Comparison of ENCODE assay signal across 8 cellular contexts in genomic region chr10:132162021-132162531, GRCh38. TPM values are rescaled to one million over a fixed set of nuclear protein-coding genes. Genes with fewer than 3 reads are reported as not detected.
A peak's percentile ranks its signal among the peaks of the same experiment; 100 is the strongest.
DNase-seq lines count a peak whose midpoint lies in the region; ATAC-seq and TF ChIP-seq lines count a peak whose summit lies in the region.

No MANE protein-coding gene starts in this region.

- H3K9me3 ChIP-seq in tibial artery (no peaks in the 10 kb centered on the region), BE2C (no peaks in the 10 kb centered on the region)

- no peak overlapping the region for H3K4me3 ChIP-seq in tibial artery
- no peak overlapping the region for H3K4me3 ChIP-seq in BE2C (ENCODE audit: low read depth, low read length)

- H3K36me3 ChIP-seq in tibial artery = no peaks in the 10 kb centered on the region
- H3K36me3 ChIP-seq in BE2C = no peaks in the 10 kb centered on the region

- H3K4me1 Mint-ChIP-seq in activated T-helper 1 cell treated with anti-CD3 and anti-CD28 coated beads, Interleukin-12 subunit alpha, Interleukin-12 subunit beta, Interleukin-2, Interleukin-4 antibody, amounts not matched to agents 30 ng/mL and 10 ng/mL and 1 ng/mL, durations not matched to agents 14 hours and 24 hours and 36 hours (ENCODE audit: low read depth) = peaks cover 45% of the 10 kb centered on the region
- H3K4me1 Mint-ChIP-seq in neural crest cell = peaks cover 12% of the 10 kb centered on the region

- intact Hi-C loops in activated T-helper 1 cell treated with anti-CD3 and anti-CD28 coated beads, Interleukin-12 subunit alpha, Interleukin-12 subunit beta, Interleukin-2, Interleukin-4 antibody, amounts not matched to agents 30 ng/mL and 10 ng/mL and 1 ng/mL, durations not matched to agents 14 hours and 24 hours and 36 hours (cut with micrococcal nuclease) = loop anchor here (1.0 to 2.0 kb wide), 3 partner anchors 24 to 375 kb away; partner anchors contain the start of genes DPYSL4 and INPP5A
- intact Hi-C loops in tibial artery (cut with DNase I; ENCODE audit: low total_unique reads) = no loop called here

- ATAC-seq in HG02759 (IDR thresholded peaks at IDR 0.05; ENCODE audit: unreplicated experiment) = peak; percentile 64

- in situ Hi-C loops in KBM-7 (cut with MboI; ENCODE audit: low pct_unique_long_range_greater_than_20kb, low sequenced_read_pairs) = no loop called here

- H3K27me3 Mint-ChIP-seq in activated T-helper 1 cell treated with anti-CD3 and anti-CD28 coated beads, Interleukin-12 subunit alpha, Interleukin-12 subunit beta, Interleukin-2, Interleukin-4 antibody, amounts not matched to agents 30 ng/mL and 10 ng/mL and 1 ng/mL, durations not matched to agents 14 hours and 24 hours and 36 hours (ENCODE audit: insufficient read depth) = peaks cover 2% of the 10 kb centered on the region
- peaks cover 4% of the 10 kb centered on the region for H3K27me3 Mint-ChIP-seq in neural crest cell (ENCODE audit: low read depth)

- H3K27me3 ChIP-seq in tibial artery (peaks cover 0 to 21% of the 10 kb centered on the region in 2 donors), BE2C (no peaks in the 10 kb centered on the region)

- H3K4me3 Mint-ChIP-seq in activated T-helper 1 cell treated with anti-CD3 and anti-CD28 coated beads, Interleukin-12 subunit alpha, Interleukin-12 subunit beta, Interleukin-2, Interleukin-4 antibody, amounts not matched to agents 30 ng/mL and 10 ng/mL and 1 ng/mL, durations not matched to agents 14 hours and 24 hours and 36 hours = peak overlapping the region; percentile 84
- no peak overlapping the region for H3K4me3 Mint-ChIP-seq in neural crest cell

- TF ChIP-seq CTCF in neural crest cell (conservative IDR thresholded peaks at IDR 0.05) = no peak
- no peak for TF ChIP-seq CTCF in tibial artery (IDR thresholded peaks at IDR 0.05)
- TF ChIP-seq CTCF in BE2C (IDR thresholded peaks at IDR 0.05; ENCODE audit: low read depth, low read length) = no peak

- peak overlapping the region; percentile 100 for H3K27ac Mint-ChIP-seq in activated T-helper 1 cell treated with anti-CD3 and anti-CD28 coated beads, Interleukin-12 subunit alpha, Interleukin-12 subunit beta, Interleukin-2, Interleukin-4 antibody, amounts not matched to agents 30 ng/mL and 10 ng/mL and 1 ng/mL, durations not matched to agents 14 hours and 24 hours and 36 hours
- H3K27ac Mint-ChIP-seq in neural crest cell (ENCODE audit: unreplicated experiment) = peak overlapping the region; percentile 71

- no peaks in the 10 kb centered on the region for H3K9me3 Mint-ChIP-seq in activated T-helper 1 cell treated with anti-CD3 and anti-CD28 coated beads, Interleukin-12 subunit alpha, Interleukin-12 subunit beta, Interleukin-2, Interleukin-4 antibody, amounts not matched to agents 30 ng/mL and 10 ng/mL and 1 ng/mL, durations not matched to agents 14 hours and 24 hours and 36 hours
- no peaks in the 10 kb centered on the region for H3K9me3 Mint-ChIP-seq in neural crest cell

- H3K27ac ChIP-seq in tibial artery = no peak overlapping the region

- H3K4me1 ChIP-seq in tibial artery = peaks cover 0 to 19% (median 10%) of the 10 kb centered on the region in 4 donors
- H3K4me1 ChIP-seq in BE2C = no peaks in the 10 kb centered on the region

- H3K36me3 Mint-ChIP-seq in activated T-helper 1 cell treated with anti-CD3 and anti-CD28 coated beads, Interleukin-12 subunit alpha, Interleukin-12 subunit beta, Interleukin-2, Interleukin-4 antibody, amounts not matched to agents 30 ng/mL and 10 ng/mL and 1 ng/mL, durations not matched to agents 14 hours and 24 hours and 36 hours (ENCODE audit: low read depth) = peaks cover 4% of the 10 kb centered on the region
- H3K36me3 Mint-ChIP-seq in neural crest cell (ENCODE audit: low read depth) = no peaks in the 10 kb centered on the region

- DNase-seq in NCI-H2227 (lab: John Stamatoyannopoulos, UW; ENCODE audit: unreplicated experiment) = peak; percentile 32
- DNase-seq in NCI-H2227 treated with DMSO at 0.1 percent for 48 hours (lab: John Stamatoyannopoulos, UW) = no peak
- peak; percentile 61 for DNase-seq in activated T-helper 1 cell treated with anti-CD3 and anti-CD28 coated beads, Interleukin-12 subunit alpha, Interleukin-12 subunit beta, Interleukin-2, Interleukin-4 antibody, amounts not matched to agents 30 ng/mL and 10 ng/mL and 1 ng/mL, durations not matched to agents 14 hours and 24 hours and 36 hours (ENCODE audit: low spot score)
- no peak for DNase-seq in neural crest cell (ENCODE audit: low read depth, low spot score)
- DNase-seq in KBM-7 = no peak
- DNase-seq in tibial artery = no peak
- no peak for DNase-seq in BE2C

RNA-seq across cellular contexts. Expression of gene DPYSL4, which starts 24.7 kb away (rescaled TPM):
- 24.1 and 24.7 TPM in 2 replicates for total RNA-seq in activated T-helper 1 cell treated with anti-CD3 and anti-CD28 coated beads, Interleukin-12 subunit alpha, Interleukin-12 subunit beta, Interleukin-2, Interleukin-4 antibody, amounts not matched to agents 30 ng/mL and 10 ng/mL and 1 ng/mL, durations not matched to agents 14 hours and 24 hours and 36 hours
- 145 and 155 TPM in 2 replicates for total RNA-seq in neural crest cell
- polyA plus RNA-seq in BE2C (2012; ENCODE audit: insufficient read depth, insufficient read length, low read depth) = 15.0 TPM

Comparison
In these comparisons a context has a peak if more than half of its experiments do, and no peak if none do; other contexts are left out.
1. DNase-seq: peak in NCI-H2227 (single experiment) and activated T-helper 1 cell treated with anti-CD3 and anti-CD28 coated beads, Interleukin-12 subunit alpha, Interleukin-12 subunit beta, Interleukin-2, Interleukin-4 antibody, amounts not matched to agents 30 ng/mL and 10 ng/mL and 1 ng/mL, durations not matched to agents 14 hours and 24 hours and 36 hours (single experiment); none in NCI-H2227 treated with DMSO at 0.1 percent for 48 hours (single experiment), neural crest cell (single experiment), KBM-7 (single experiment), tibial artery (0 of 2) and BE2C (single experiment).